8 cellular contexts compared by ENCODE assay signal in the genomic region with DNA sequence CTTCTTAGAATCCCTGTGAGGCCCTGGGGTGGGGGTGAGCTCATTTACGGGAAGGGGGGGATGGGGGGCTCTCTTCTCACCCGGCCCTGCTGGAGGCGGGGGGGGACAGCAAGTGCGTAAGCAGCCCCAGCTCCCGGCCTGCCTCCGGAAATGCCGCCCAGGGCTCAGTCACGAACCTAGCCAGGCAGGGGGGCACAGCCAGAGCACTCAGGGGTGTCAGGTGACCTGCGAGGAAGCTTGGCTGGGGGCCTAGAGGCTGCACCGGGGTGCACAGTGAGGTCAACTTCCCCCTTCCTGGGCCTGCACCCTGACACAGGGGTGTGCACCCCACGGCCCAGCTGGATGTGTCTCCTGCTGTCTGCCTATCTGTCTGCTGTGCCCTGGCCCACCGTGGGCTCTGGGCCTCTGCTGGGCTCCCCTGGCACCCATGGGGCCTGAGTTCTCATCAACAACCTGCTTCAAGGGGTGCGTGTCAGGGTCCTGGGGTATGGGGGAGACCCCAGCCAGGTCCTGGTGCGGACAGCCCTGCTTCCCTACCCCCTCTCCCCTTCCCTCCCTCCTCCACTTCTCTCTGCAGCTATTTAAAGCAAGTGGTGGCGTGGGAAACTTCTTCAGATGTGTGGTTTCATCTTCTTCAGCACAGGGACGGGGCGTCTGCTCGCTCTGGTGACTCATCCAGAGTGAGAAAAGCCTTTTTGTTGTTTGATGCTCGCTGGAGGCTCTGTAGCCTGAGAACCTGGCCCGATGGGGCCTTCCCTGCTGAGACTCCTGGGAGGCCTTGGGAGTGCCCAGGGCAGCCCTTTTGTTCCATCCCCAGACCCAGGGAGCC.
A peak's percentile ranks its signal among the peaks of the same experiment; 100 is the strongest.
DNase-seq lines count a peak whose midpoint lies in the region; ATAC-seq and TF ChIP-seq lines count a peak whose summit lies in the region.

No MANE protein-coding gene starts in this region.

- H3K4me3 ChIP-seq in cardiac fibroblast (replicated peaks in 1 of 2; ENCODE audit: low read depth in 2 of 2, low read length in 2 of 2) (no peak overlapping the region), liver (ENCODE audit: low read depth in 1 of 3, low read length in 3 of 3) (no peak overlapping the region)

- H3K9me3 Mint-ChIP-seq in type B pancreatic cell = no peaks in the 10 kb centered on the region

- no peaks in the 10 kb centered on the region for H3K27me3 ChIP-seq in liver (ENCODE audit: control insufficient read depth in 4 of 4, insufficient read depth in 4 of 4, low read length in 3 of 4)

- ATAC-seq in GM21619 (IDR thresholded peaks at IDR 0.05; ENCODE audit: unreplicated experiment) = peak; percentile 77

- peaks cover 10% of the 10 kb centered on the region for H3K27me3 Mint-ChIP-seq in type B pancreatic cell

- H3K4me1 ChIP-seq in ES-I3 (ENCODE audit: insufficient read depth, low read length) (peaks cover 44% of the 10 kb centered on the region; the same call in 1 of the 2 replicates), liver (ENCODE audit: control insufficient read depth in 4 of 4, insufficient read depth in 4 of 4, low read length in 3 of 4) (no peaks in the 10 kb centered on the region)

- H3K4me3 Mint-ChIP-seq in type B pancreatic cell = no peak overlapping the region

- H3K9me3 ChIP-seq in ES-I3 (ENCODE audit: control insufficient read depth, insufficient read depth, low read length) = no peaks in the 10 kb centered on the region
- no peaks in the 10 kb centered on the region for H3K9me3 ChIP-seq in liver (ENCODE audit: control insufficient read depth in 4 of 4, low read length in 3 of 4)

- H3K36me3 ChIP-seq in ES-I3 (ENCODE audit: insufficient read depth, low read length) = no peaks in the 10 kb centered on the region
- H3K36me3 ChIP-seq in liver (ENCODE audit: control insufficient read depth in 4 of 4, insufficient read depth in 3 of 4, low read depth in 1 of 4, low read length in 3 of 4) = no peaks in the 10 kb centered on the region

- no peaks in the 10 kb centered on the region for H3K36me3 Mint-ChIP-seq in type B pancreatic cell

- TF ChIP-seq CTCF in cardiac fibroblast (IDR thresholded peaks at IDR 0.05; ENCODE audit: low read depth, low read length) (no peak), liver (IDR thresholded peaks at IDR 0.05; ENCODE audit: low read depth, low read length, missing input control) (no peak), type B pancreatic cell (conservative IDR thresholded peaks at IDR 0.05) (no peak)

- WGBS in liver = 68% methylated on average over 20 of the region's 20 CpGs

- TF ChIP-seq RAD21 in liver (IDR thresholded peaks at IDR 0.05) = no peak

- H3K9ac ChIP-seq in ES-I3 (ENCODE audit: low read depth, low read length) (peak overlapping the region; percentile 31; the same call in 1 of the 2 replicates), liver (ENCODE audit: low read depth in 1 of 2, low read length in 2 of 2) (no peak overlapping the region)

- no peak overlapping the region for H3K27ac Mint-ChIP-seq in type B pancreatic cell

- peak; percentile 96 for DNase-seq in KG1 (lab: John Stamatoyannopoulos, UW)
- DNase-seq in activated CD4-positive, CD25-positive, alpha-beta regulatory T cell treated with anti-CD3 and anti-CD28 coated beads, Interleukin-2, amount 50 U/mL, for 16 hours (ENCODE audit: low read depth, low spot score) = peak; percentile 85
- DNase-seq in cardiac fibroblast (ENCODE audit: low read depth in 2 of 2) = peak; percentile 91 to 94
- peak; percentile 72 to 94 (median 86) for DNase-seq in stimulated activated CD4-positive, alpha-beta T cell treated with anti-CD3 and anti-CD28 coated beads, TNF-alpha, amount 100 ng/mL, for 48 hours (ENCODE audit: low read depth in 3 of 3)
- DNase-seq in type B pancreatic cell (ENCODE audit: extremely low spot score, unreplicated experiment) = no peak

- H3K27ac ChIP-seq in liver (ENCODE audit: low read depth in 1 of 2, low read length in 2 of 2) = peak overlapping the region; percentile 40 to 57

- peaks cover 7% of the 10 kb centered on the region for H3K4me1 Mint-ChIP-seq in type B pancreatic cell (ENCODE audit: unreplicated experiment)

TF ChIP-seq in liver, 16 proteins besides CTCF, POLR2A, EP300 and RAD21:
- TF ChIP-seq GABPA (IDR thresholded peaks at IDR 0.05 in 1 of 2, conservative IDR thresholded peaks at IDR 0.05 in 1 of 2) (no peak), NR2F2 (IDR thresholded peaks at IDR 0.05) (no peak), YY1 (IDR thresholded peaks at IDR 0.05) (no peak), JUND (IDR thresholded peaks at IDR 0.05) (peak in 1 of 2 donors; percentile 25), EGR1 (IDR thresholded peaks at IDR 0.05; ENCODE audit: low read depth in 2 of 2) (no peak)
- TF ChIP-seq, protein P1, sequence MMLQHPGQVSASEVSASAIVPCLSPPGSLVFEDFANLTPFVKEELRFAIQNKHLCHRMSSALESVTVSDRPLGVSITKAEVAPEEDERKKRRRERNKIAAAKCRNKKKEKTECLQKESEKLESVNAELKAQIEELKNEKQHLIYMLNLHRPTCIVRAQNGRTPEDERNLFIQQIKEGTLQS (IDR thresholded peaks at IDR 0.05) = no peak
- TF ChIP-seq, protein P2, sequence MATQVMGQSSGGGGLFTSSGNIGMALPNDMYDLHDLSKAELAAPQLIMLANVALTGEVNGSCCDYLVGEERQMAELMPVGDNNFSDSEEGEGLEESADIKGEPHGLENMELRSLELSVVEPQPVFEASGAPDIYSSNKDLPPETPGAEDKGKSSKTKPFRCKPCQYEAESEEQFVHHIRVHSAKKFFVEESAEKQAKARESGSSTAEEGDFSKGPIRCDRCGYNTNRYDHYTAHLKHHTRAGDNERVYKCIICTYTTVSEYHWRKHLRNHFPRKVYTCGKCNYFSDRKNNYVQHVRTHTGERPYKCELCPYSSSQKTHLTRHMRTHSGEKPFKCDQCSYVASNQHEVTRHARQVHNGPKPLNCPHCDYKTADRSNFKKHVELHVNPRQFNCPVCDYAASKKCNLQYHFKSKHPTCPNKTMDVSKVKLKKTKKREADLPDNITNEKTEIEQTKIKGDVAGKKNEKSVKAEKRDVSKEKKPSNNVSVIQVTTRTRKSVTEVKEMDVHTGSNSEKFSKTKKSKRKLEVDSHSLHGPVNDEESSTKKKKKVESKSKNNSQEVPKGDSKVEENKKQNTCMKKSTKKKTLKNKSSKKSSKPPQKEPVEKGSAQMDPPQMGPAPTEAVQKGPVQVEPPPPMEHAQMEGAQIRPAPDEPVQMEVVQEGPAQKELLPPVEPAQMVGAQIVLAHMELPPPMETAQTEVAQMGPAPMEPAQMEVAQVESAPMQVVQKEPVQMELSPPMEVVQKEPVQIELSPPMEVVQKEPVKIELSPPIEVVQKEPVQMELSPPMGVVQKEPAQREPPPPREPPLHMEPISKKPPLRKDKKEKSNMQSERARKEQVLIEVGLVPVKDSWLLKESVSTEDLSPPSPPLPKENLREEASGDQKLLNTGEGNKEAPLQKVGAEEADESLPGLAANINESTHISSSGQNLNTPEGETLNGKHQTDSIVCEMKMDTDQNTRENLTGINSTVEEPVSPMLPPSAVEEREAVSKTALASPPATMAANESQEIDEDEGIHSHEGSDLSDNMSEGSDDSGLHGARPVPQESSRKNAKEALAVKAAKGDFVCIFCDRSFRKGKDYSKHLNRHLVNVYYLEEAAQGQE (IDR thresholded peaks at IDR 0.05) = no peak
